ENCODE assay signal across 23 cellular contexts in genomic region chr11:32473282-32473909, GRCh38. TPM values are rescaled to one million over a fixed set of nuclear protein-coding genes. Genes with fewer than 3 reads are reported as not detected.
DNase-seq lines count a peak whose midpoint lies in the region; ATAC-seq, FAIRE-seq and TF ChIP-seq lines count a peak whose summit lies in the region.
"Had no signal": no experiment of that assay in that cellular context is flagged by ENCODE, and none has a peak within 500 bp of the region (broad histone marks: within the 10 kb centered on the region; RNA-seq: fewer than 3 reads in every experiment).

No MANE protein-coding gene starts in this region.

- no peaks in the 10 kb centered on the region for H3K9me3 Mint-ChIP-seq in nephron
- H3K9me3 Mint-ChIP-seq: CD8-positive, alpha-beta memory T cell; GM23338; HFFc6 had no signal

- intact Hi-C loops in GM12878 (cut with micrococcal nuclease; ENCODE audit: unreplicated experiment) = no loop called here

- H3K4me1 ChIP-seq in HEK293 (ENCODE audit: control insufficient read depth, insufficient read depth, low read length) (0 out of 2 replicates have a peak, but pooled peaks cover 3% of the 10 kb centered on the region), GM12878 (ENCODE audit: control insufficient read depth, insufficient read depth, low read length) (no peaks in the 10 kb centered on the region)
- H3K4me1 ChIP-seq: BE2C had no signal

- H3K27ac Mint-ChIP-seq in nephron = peak overlapping the region; percentile 12 to 74 (median 52)
- H3K27ac Mint-ChIP-seq: CD4-positive, CD25-positive, alpha-beta regulatory T cell; CD8-positive, alpha-beta memory T cell; GM23338; HFFc6 had no signal

- no peak overlapping the region for H3K4me2 ChIP-seq in GM12878 (ENCODE audit: control insufficient read depth, insufficient read depth)
- H3K4me2 ChIP-seq: GM23338 had no signal

- no peaks in the 10 kb centered on the region for H3K36me3 ChIP-seq in HEK293 (ENCODE audit: control insufficient read depth in 2 of 2, insufficient read depth in 1 of 2, low read length in 2 of 2)
- no peaks in the 10 kb centered on the region for H3K36me3 ChIP-seq in GM12878 (ENCODE audit: control insufficient read depth in 2 of 2, insufficient read depth in 2 of 2, low read length in 1 of 2)
- H3K36me3 ChIP-seq: BE2C had no signal

- SMC1A ChIA-PET in GM12878 (lab: Charles Lee; ENCODE audit: uncharacterized antibody, unreplicated experiment) = no interaction called here

- 37% methylated on average over 5 of the region's 5 CpGs for WGBS in GM12878 (ENCODE audit: insufficient coverage, insufficient replicate concordance, low lambda C conversion rate, missing lambda C conversion rate)

- no peak for TF ChIP-seq POLR2A in GM12878 (IDR thresholded peaks at IDR 0.05; ENCODE audit: low read depth, low read length)

- TF ChIP-seq EP300 in GM12878 (IDR thresholded peaks at IDR 0.05; ENCODE audit: borderline replicate concordance in 1 of 2, control insufficient read depth in 1 of 2, low read depth in 2 of 2, low read length in 2 of 2) = no peak

- TF ChIP-seq CTCF in HEK293 (tag by site-specific recombination; IDR thresholded peaks at IDR 0.05) = no peak
- no peak for TF ChIP-seq CTCF in GM12878 (IDR thresholded peaks at IDR 0.05 in 2 of 3, conservative IDR thresholded peaks at IDR 0.05 in 1 of 3; ENCODE audit: control insufficient read depth in 2 of 3, extremely low read depth in 1 of 3, insufficient read depth in 1 of 3, low read depth in 3 of 3, low read length in 3 of 3)
- TF ChIP-seq CTCF in nephron (IDR thresholded peaks at IDR 0.05; ENCODE audit: unreplicated experiment in 3 of 3) = no peak

- H3K4me1 Mint-ChIP-seq in nephron = peaks cover 49% of the 10 kb centered on the region
- H3K4me1 Mint-ChIP-seq: CD4-positive, CD25-positive, alpha-beta regulatory T cell; CD8-positive, alpha-beta memory T cell; GM23338 had no signal

- H3K4me3 Mint-ChIP-seq in nephron = no peak overlapping the region
- H3K4me3 Mint-ChIP-seq: CD4-positive, CD25-positive, alpha-beta regulatory T cell; CD8-positive, alpha-beta memory T cell; GM23338; HFFc6 had no signal

- RAD21 ChIA-PET in GM12878 (lab: Charles Lee; ENCODE audit: unreplicated experiment) = no interaction called here

- no peaks in the 10 kb centered on the region for H4K20me1 ChIP-seq in GM12878 (ENCODE audit: control insufficient read depth, insufficient read depth)

- H3K79me2 ChIP-seq in GM12878 (ENCODE audit: control insufficient read depth, insufficient read depth, low read length) = no peaks in the 10 kb centered on the region

- H3K27me3 Mint-ChIP-seq in nephron (ENCODE audit: low read depth) = no peaks in the 10 kb centered on the region

- H3K4me3 ChIP-seq in HEK293 (ENCODE audit: low read depth, low read length) = no peak overlapping the region
- H3K4me3 ChIP-seq in GM12878 = no peak overlapping the region
- H3K4me3 ChIP-seq: GM23338 had no signal

- no TSS peak for BruUV-seq in GM12878 (replicated peaks; lab: Mats Ljungman, UMichigan)

- H3K36me3 Mint-ChIP-seq in nephron (ENCODE audit: low read depth) = peaks cover 3% of the 10 kb centered on the region
- H3K36me3 Mint-ChIP-seq: CD4-positive, CD25-positive, alpha-beta regulatory T cell; CD8-positive, alpha-beta memory T cell had no signal

- FAIRE-seq in GM12878 (lab: Jason Lieb, UNC) = no peak
- FAIRE-seq: A204.1, G401.6, GM12892, H54 had no signal

- no peak overlapping the region for H3K27ac ChIP-seq in HEK293 (ENCODE audit: extremely low read depth, low read depth, low read length)
- H3K27ac ChIP-seq in GM12878 (ENCODE audit: control insufficient read depth, insufficient read depth) = no peak overlapping the region
- H3K27ac ChIP-seq: HL-60 had no signal

- no peaks in the 10 kb centered on the region for H3K9me3 ChIP-seq in HEK293 (ENCODE audit: control insufficient read depth, insufficient read depth, low read depth, low read length)
- H3K9me3 ChIP-seq in GM12878 (replicated peaks; ENCODE audit: control insufficient read depth, insufficient read depth, low read length) = no peaks in the 10 kb centered on the region
- H3K9me3 ChIP-seq: BE2C had no signal

- H3K27me3 ChIP-seq in GM12878 (replicated peaks in 1 of 2; ENCODE audit: control insufficient read depth in 2 of 2, insufficient read depth in 2 of 2, low read length in 1 of 2) = no peaks in the 10 kb centered on the region
- H3K27me3 ChIP-seq: BE2C had no signal

- DNase-seq in A172 (ENCODE audit: low spot score) (peak; percentile 15), GM12878 (ENCODE audit: low read depth, low spot score) (no peak), NCI-H2029 treated with DMSO at 0.1 percent for 48 hours (lab: John Stamatoyannopoulos, UW) (no peak), T-helper 1 cell (no peak)
- DNase-seq: ACHN; BE2C; C1 segment of cervical spinal cord; CD4-positive, CD25-positive, alpha-beta regulatory T cell; CD8-positive, alpha-beta memory T cell; COR-L47; DMS 273 treated with DMSO at 0.1 percent for 48 hours; DMS53; HCEC 1CT; HFFc6; IMR-90 had no signal

- no peak overlapping the region for H2AFZ ChIP-seq in GM12878 (ENCODE audit: control insufficient read depth, low read depth, low read length)
- H2AFZ ChIP-seq: GM23338 had no signal

- POLR2A ChIA-PET in HEK293 (lab: Yijun Ruan, JAX) (no interaction called here), GM12878 (lab: Charles Lee) (no interaction called here)

- no peak for ATAC-seq in GM12878
- ATAC-seq: GM23338 had no signal

- CTCF ChIA-PET in HEK293 (lab: Yijun Ruan, JAX) = no interaction called here
- CTCF ChIA-PET in GM12878 (lab: Yijun Ruan, JAX) = no interaction called here

- no peak overlapping the region for H3K9ac ChIP-seq in GM12878 (ENCODE audit: control insufficient read depth, insufficient read depth, low read length)

- in situ Hi-C loops in GM12878 (cut with MboI) = no loop called here

- no peak for TF ChIP-seq RAD21 in GM12878 (IDR thresholded peaks at IDR 0.05; ENCODE audit: insufficient read depth, low read depth, low read length)

TF ChIP-seq in HEK293, 187 proteins besides CTCF, POLR2A, EP300 and RAD21 (continues in another document):
- TF ChIP-seq BCL6B (tag by site-specific recombination; IDR thresholded peaks at IDR 0.05) (peak; percentile 71; the same call in 1 of the 2 replicates), ZNF132 (tag by site-specific recombination; IDR thresholded peaks at IDR 0.05; ENCODE audit: borderline replicate concordance) (no peak), ZNF596 (tag by site-specific recombination; IDR thresholded peaks at IDR 0.05) (no peak), ZNF747 (tag by site-specific recombination; IDR thresholded peaks at IDR 0.05) (no peak)

TF ChIP-seq in GM12878, 131 proteins besides CTCF, POLR2A, EP300 and RAD21:
- TF ChIP-seq TBL1XR1 (IDR thresholded peaks at IDR 0.05; ENCODE audit: low read depth, low read length) = no peak
- TF ChIP-seq NFIC (IDR thresholded peaks at IDR 0.05; ENCODE audit: low read depth, low read length) = no peak
- TF ChIP-seq ZNF274 (IDR thresholded peaks at IDR 0.05; ENCODE audit: insufficient read depth, insufficient read length) = no peak
- TF ChIP-seq RAD51 (IDR thresholded peaks at IDR 0.05) = no peak
- TF ChIP-seq NR2C1 (IDR thresholded peaks at IDR 0.05) = peak; percentile 46; the same call in 1 of the 2 replicates

RNA-seq across cellular contexts. Expression of gene WT1, which starts 38.1 kb away (rescaled TPM):
- 1.9 and 6.4 TPM in 2 replicates for total RNA-seq in A172 (2014; rRNA removed; shearing (Covaris generic))
- total RNA-seq in GM12878 (2013; cell fraction: nucleolus; rRNA removed) = 0.40 and 0.56 TPM in 2 replicates
- total RNA-seq in GM12878 (2014; rRNA removed) = not detected in 2 replicates
- 0.05 TPM in 1 of 2 replicates, not detected in the other for total RNA-seq in GM12878 (2014; rRNA removed; fragmentation: Illumina TruSeq; extraction: Trizol)
- total RNA-seq in GM12878 (2021) = not detected in 2 replicates
- 0.09 TPM for polyA plus RNA-seq in GM12878 (2011; ENCODE audit: low read depth)
- polyA plus RNA-seq in GM12878 (2011; rRNA removed) = 0.37 and 0.69 TPM in 2 replicates
- 0.30 and 0.39 TPM in 2 replicates for polyA plus RNA-seq in GM12878 (2011; cell fraction: cytosol; rRNA removed)
- 0.06 and 0.28 TPM in 2 replicates for polyA plus RNA-seq in GM12878 (2011; cell fraction: nucleus; rRNA removed)
- polyA plus RNA-seq in GM12878 (2012) = 0.08 TPM in 1 of 2 replicates, not detected in the other
- polyA plus RNA-seq in GM12878 (2014; fragmentation: Illumina TruSeq; extraction: Trizol) = not detected in 2 replicates
- not detected for polyA plus RNA-seq in GM12878 (2014; fragmentation: Nextera tagmentation; extraction: Ambion mirVana)
- 0.03 and 0.08 TPM in 2 replicates for polyA plus RNA-seq in GM12878 (2014; rRNA removed)
- under 1 TPM in 1 of 2 experiments, not detected in 1; 0.07 TPM for polyA plus RNA-seq in GM12878 (2016; fragmentation: Nextera tagmentation; extraction: Ambion mirVana)
- polyA minus RNA-seq in GM12878 (2011; rRNA and poly(A)+ RNA removed) = 0.15 and 0.36 TPM in 2 replicates
- not detected in 2 replicates for polyA minus RNA-seq in GM12878 (2011; cell fraction: cytosol; rRNA and poly(A)+ RNA removed)
- polyA minus RNA-seq in GM12878 (2011; cell fraction: nucleus; rRNA and poly(A)+ RNA removed) = 0.12 and 0.19 TPM in 2 replicates
- total RNA-seq: CD4-positive, CD25-positive, alpha-beta regulatory T cell; CD8-positive, alpha-beta memory T cell; HFFc6; IMR-90 had no signal
- polyA plus RNA-seq: CD4-positive, CD25-positive, alpha-beta regulatory T cell; CD8-positive, alpha-beta memory T cell; GM23338; IMR-90 had no signal
